Comparison of ENCODE assay signal across 8 cellular contexts in genomic region chr16:22007509-22008214, GRCh38. TPM values are rescaled to one million over a fixed set of nuclear protein-coding genes. Genes with fewer than 3 reads are reported as not detected.
DNase-seq lines count a peak whose midpoint lies in the region; TF ChIP-seq lines count a peak whose summit lies in the region.

MOSMO (plus strand) TSS chr16:22008111; CDS start chr16:22008302, 191 bp downstream.

- no CpG with 5 or more reads among the region's 78 CpGs for WGBS in mesendoderm (ENCODE audit: extremely low coverage, insufficient coverage, low lambda C conversion rate)

- peak within 1 kb of the TSS; percentile 86 for H3K27ac ChIP-seq in HEK293 (ENCODE audit: extremely low read depth, low read depth, low read length)
- no peak within 1 kb of the TSS for H3K27ac ChIP-seq in mesendoderm (ENCODE audit: low read depth, low read length)

- in situ Hi-C loops in G401 (cut with HindIII; ENCODE audit: low sequenced_read_pairs): no loop called here

- H3K79me1 ChIP-seq in mesendoderm (ENCODE audit: low read length): peaks cover 4% of the 10 kb centered on the region

- H3K9ac ChIP-seq in endocrine pancreas (ENCODE audit: control insufficient read depth, insufficient read depth, low read length) (peak within 1 kb of the TSS; percentile 73), mesendoderm (ENCODE audit: low read length) (peak within 1 kb of the TSS; percentile 80)

- H3K18ac ChIP-seq in mesendoderm (ENCODE audit: low read length): peak within 1 kb of the TSS; percentile 96

- no peak within 1 kb of the TSS for H2BK15ac ChIP-seq in mesendoderm (replicated peaks; ENCODE audit: low read depth)

- H3K4me3 ChIP-seq in HEK293 (ENCODE audit: low read depth, low read length) (peak within 1 kb of the TSS; percentile 97), endocrine pancreas (ENCODE audit: control insufficient read depth, insufficient read depth, low read length) (peak within 1 kb of the TSS; percentile 85), mesendoderm (ENCODE audit: low read length) (peak within 1 kb of the TSS; percentile 90)

- peaks cover 5% of the 10 kb centered on the region for H3K4me1 ChIP-seq in HEK293 (ENCODE audit: control insufficient read depth, insufficient read depth, low read length)
- peaks cover 3% of the 10 kb centered on the region for H3K4me1 ChIP-seq in endocrine pancreas (ENCODE audit: control insufficient read depth, insufficient read depth, low read length)
- H3K4me1 ChIP-seq in mesendoderm (ENCODE audit: control insufficient read depth, low read depth, low read length): peaks cover 5% of the 10 kb centered on the region

- CTCF ChIA-PET in HEK293 (lab: Yijun Ruan, JAX): interaction anchor here (0.6 to 20.3 kb wide), 5 partner anchors 9 to 181 kb away, joined by 3 to 302 read pairs (median 4); no protein-coding TSS in a partner anchor

- H3K27me3 ChIP-seq in endocrine pancreas (ENCODE audit: control insufficient read depth, insufficient read depth, low read length) (no peaks in the 10 kb centered on the region), mesendoderm (ENCODE audit: insufficient read depth, low read length, poor library complexity) (no peaks in the 10 kb centered on the region)

- peak within 1 kb of the TSS; percentile 79 for H3K4me2 ChIP-seq in mesendoderm (ENCODE audit: low read length)

- H3K36me3 ChIP-seq in HEK293 (ENCODE audit: control insufficient read depth in 2 of 2, insufficient read depth in 1 of 2, low read length in 2 of 2): no peaks in the 10 kb centered on the region
- H3K36me3 ChIP-seq in endocrine pancreas (ENCODE audit: control insufficient read depth, insufficient read depth, low read length): no peaks in the 10 kb centered on the region
- H3K36me3 ChIP-seq in mesendoderm (ENCODE audit: control insufficient read depth, insufficient read depth, low read length): no peaks in the 10 kb centered on the region

- peaks cover 1% of the 10 kb centered on the region for H3K79me2 ChIP-seq in mesendoderm (ENCODE audit: control insufficient read depth, insufficient read depth, low read length)

- no peak within 1 kb of the TSS for H3K4ac ChIP-seq in mesendoderm (ENCODE audit: low read depth, low read length)

- H2AK5ac ChIP-seq in mesendoderm (ENCODE audit: low read length): no peak within 1 kb of the TSS

- H2BK120ac ChIP-seq in mesendoderm (ENCODE audit: low read depth, low read length): no peak within 1 kb of the TSS

- H2BK5ac ChIP-seq in mesendoderm (ENCODE audit: low read length): no peak within 1 kb of the TSS

- peak; percentile 53 for TF ChIP-seq CTCF in HEK293 (tag by site-specific recombination; IDR thresholded peaks at IDR 0.05)

- DNase-seq in G401 (ENCODE audit: low spot score) (peak; percentile 74), NCI-H460 (ENCODE audit: extremely low read depth, low read depth) (peak; percentile 48), mesendoderm (peak; percentile 73), NCI-H1694 (lab: John Stamatoyannopoulos, UW) (no peak)
- DNase-seq in activated CD8-positive, alpha-beta memory T cell treated with anti-CD3 and anti-CD28 coated beads for 1 hour (ENCODE audit: extremely low read depth in 1 of 2, low read depth in 1 of 2): peak; percentile 17 to 51
- peak; percentile 14 for DNase-seq in stimulated activated CD8-positive, alpha-beta memory T cell treated with anti-CD3 and anti-CD28 coated beads, Interleukin-12 subunit alpha, Interleukin-12 subunit beta, amount 100 ng/mL, for 24 hours (ENCODE audit: extremely low read depth)

- peak within 1 kb of the TSS; percentile 82 for H3K56ac ChIP-seq in mesendoderm (ENCODE audit: low read length)

- H4K5ac ChIP-seq in mesendoderm (ENCODE audit: low read length): no peak within 1 kb of the TSS

- no peak within 1 kb of the TSS for H3K23ac ChIP-seq in mesendoderm (ENCODE audit: low read length)

- POLR2A ChIA-PET in HEK293 (lab: Yijun Ruan, JAX): interaction anchor here (1.0 to 1.4 kb wide), 9 partner anchors 9 to 132 kb away, joined by 3 to 8 read pairs (median 3); partner anchors contain the start of gene UQCRC2

- peak within 1 kb of the TSS; percentile 70 for H4K8ac ChIP-seq in mesendoderm (ENCODE audit: low read depth, low read length)

- H3K9me3 ChIP-seq in HEK293 (ENCODE audit: control insufficient read depth, insufficient read depth, low read depth, low read length) (no peaks in the 10 kb centered on the region), endocrine pancreas (ENCODE audit: control insufficient read depth, low read length) (no peaks in the 10 kb centered on the region)

TF ChIP-seq in HEK293, 187 proteins besides CTCF, POLR2A, EP300 and RAD21 (continues in another document):
- TF ChIP-seq ZNF596 (tag by site-specific recombination; IDR thresholded peaks at IDR 0.05) (no peak), ZNF624 (tag by site-specific recombination; IDR thresholded peaks at IDR 0.05) (no peak), ZNF202 (tag by site-specific recombination; IDR thresholded peaks at IDR 0.05; ENCODE audit: borderline replicate concordance) (no peak), ZNF677 (tag by site-specific recombination; IDR thresholded peaks at IDR 0.05) (no peak), HOXC10 (CRISPR knock-in tag; IDR thresholded peaks at IDR 0.05) (no peak), MZF1 (tag by site-specific recombination; IDR thresholded peaks at IDR 0.05; ENCODE audit: borderline replicate concordance) (peak; percentile 60; the same call in 1 of the 2 replicates), SETDB1 (IDR thresholded peaks at IDR 0.05; ENCODE audit: insufficient read length, low read length) (no peak), PBX3 (CRISPR knock-in tag; IDR thresholded peaks at IDR 0.05) (peak; percentile 54; the same call in 1 of the 2 replicates), ZNF248 (tag by site-specific recombination; IDR thresholded peaks at IDR 0.05) (no peak), ZBTB11 (tag by site-specific recombination; conservative IDR thresholded peaks at IDR 0.05; ENCODE audit: low read depth) (peak; percentile 76), ZNF704 (tag by site-specific recombination; IDR thresholded peaks at IDR 0.05) (no peak)

RNA-seq across cellular contexts. Expression of gene MOSMO, which starts in this region (rescaled TPM):
- total RNA-seq in G401 (2014; rRNA removed; shearing (Covaris generic)): 10.5 and 11.6 TPM in 2 replicates
- total RNA-seq in NCI-H460 (2014; rRNA removed; shearing (Covaris generic)): 15.7 and 22.4 TPM in 2 replicates
- 15.9 and 27.7 TPM in 2 replicates for polyA plus RNA-seq in NCI-H460 (2014; cell fraction: nucleus; rRNA removed)
- 8.6 TPM for polyA plus RNA-seq in mesendoderm (2013, experiment 1 of 2)
- 8.2 TPM for polyA plus RNA-seq in mesendoderm (2013, experiment 2 of 2)
